Comparison of ENCODE assay signal across 28 cellular contexts in genomic region chr1:241157435-241157834, GRCh38.
"Had no signal": no experiment of that assay in that cellular context is flagged by ENCODE, and none has a peak within 500 bp of the region (broad histone marks: within the 10 kb centered on the region; RNA-seq: fewer than 3 reads in every experiment).

No MANE protein-coding gene starts in this region.

- H3K36me3 ChIP-seq: adrenal gland, ascending aorta, esophagus muscularis mucosa, left lung, right atrium auricular region, thyroid gland, upper lobe of right lung had no signal

- H3K27ac ChIP-seq: ascending aorta, esophagus muscularis mucosa, left lung, psoas muscle, right atrium auricular region, skin epidermis, thyroid gland, upper lobe of right lung had no signal

- H3K9me3 ChIP-seq: adrenal gland, ascending aorta, esophagus muscularis mucosa, psoas muscle, right atrium auricular region, thyroid gland, upper lobe of right lung had no signal

- H3K27ac Mint-ChIP-seq: activated B cell treated with CpG ODN at 0.5 μM for 24 hours; activated CD4-positive, alpha-beta T cell treated with anti-CD3 and anti-CD28 coated beads for 36 hours; activated naive CD8-positive, alpha-beta T cell; activated T-cell treated with anti-CD3 and anti-CD28 coated beads, Interleukin-2, amount 50 U/mL, for 24 hours; activated T-helper 17 cell treated with anti-CD3 and anti-CD28 coated beads, Interleukin-2, amount 50 U/mL, for 72 hours; naive thymus-derived CD4-positive, alpha-beta T cell; stimulated activated naive CD8-positive, alpha-beta T cell treated with anti-CD3 and anti-CD28 coated beads, Interleukin-15, Interleukin-2, amounts not matched to agents 100 ng/mL and 50 ng/mL, for 24 hours; T-helper 2 cell treated with Interferon-gamma antibody and Interleukin-4, amounts not matched to agents 5 μg/mL and 100 μg/mL, for 36 hours had no signal

- ATAC-seq: activated CD4-positive, alpha-beta T cell treated with anti-CD3 and anti-CD28 coated beads for 36 hours; activated T-helper 17 cell treated with anti-CD3 and anti-CD28 coated beads, Interleukin-2, amount 50 U/mL, for 72 hours; left lung; naive thymus-derived CD4-positive, alpha-beta T cell; psoas muscle; upper lobe of right lung had no signal

- H3K9me3 Mint-ChIP-seq: neural crest cell had no signal

- H3K27me3 ChIP-seq: adrenal gland, ascending aorta, esophagus muscularis mucosa, left lung, right atrium auricular region, thyroid gland, upper lobe of right lung had no signal

- H3K4me1 Mint-ChIP-seq: activated CD4-positive, alpha-beta T cell treated with anti-CD3 and anti-CD28 coated beads for 36 hours; activated T-helper 17 cell treated with anti-CD3 and anti-CD28 coated beads, Interleukin-2, amount 50 U/mL, for 72 hours; naive thymus-derived CD4-positive, alpha-beta T cell had no signal

- H3K4me3 Mint-ChIP-seq: activated B cell treated with CpG ODN at 0.5 μM for 24 hours; activated CD4-positive, alpha-beta T cell treated with anti-CD3 and anti-CD28 coated beads for 36 hours; activated naive CD8-positive, alpha-beta T cell; activated T-cell treated with anti-CD3 and anti-CD28 coated beads, Interleukin-2, amount 50 U/mL, for 24 hours; activated T-helper 17 cell treated with anti-CD3 and anti-CD28 coated beads, Interleukin-2, amount 50 U/mL, for 72 hours; naive thymus-derived CD4-positive, alpha-beta T cell; neural crest cell; stimulated activated naive CD8-positive, alpha-beta T cell treated with anti-CD3 and anti-CD28 coated beads, Interleukin-15, Interleukin-2, amounts not matched to agents 100 ng/mL and 50 ng/mL, for 24 hours; T-helper 2 cell treated with Interferon-gamma antibody and Interleukin-4, amounts not matched to agents 5 μg/mL and 100 μg/mL, for 36 hours had no signal

- H3K4me1 ChIP-seq: ascending aorta, esophagus muscularis mucosa, left lung, psoas muscle, right atrium auricular region, thyroid gland, upper lobe of right lung had no signal

- H3K36me3 Mint-ChIP-seq: activated naive CD8-positive, alpha-beta T cell; naive thymus-derived CD4-positive, alpha-beta T cell had no signal

- H3K4me3 ChIP-seq: adrenal gland, ascending aorta, esophagus muscularis mucosa, left lung, psoas muscle, right atrium auricular region, skin epidermis, thyroid gland, upper lobe of right lung had no signal

- H3K27me3 Mint-ChIP-seq: activated B cell treated with CpG ODN at 0.5 μM for 24 hours; activated CD4-positive, alpha-beta T cell treated with anti-CD3 and anti-CD28 coated beads for 36 hours; activated T-cell treated with anti-CD3 and anti-CD28 coated beads, Interleukin-2, amount 50 U/mL, for 24 hours; activated T-helper 17 cell treated with anti-CD3 and anti-CD28 coated beads, Interleukin-2, amount 50 U/mL, for 72 hours; naive thymus-derived CD4-positive, alpha-beta T cell; stimulated activated naive CD8-positive, alpha-beta T cell treated with anti-CD3 and anti-CD28 coated beads, Interleukin-15, Interleukin-2, amounts not matched to agents 100 ng/mL and 50 ng/mL, for 24 hours had no signal

- DNase-seq: activated B cell treated with CpG ODN at 0.5 μM for 24 hours; activated CD4-positive, alpha-beta T cell treated with anti-CD3 and anti-CD28 coated beads for 36 hours; activated CD4-positive, alpha-beta T cell treated with anti-CD3 and anti-CD28 coated beads, Interleukin-2, amount 50 U/mL, for 4 hours; activated CD8-positive, alpha-beta memory T cell treated with anti-CD3 and anti-CD28 coated beads for 24 hours; activated CD8-positive, alpha-beta memory T cell treated with anti-CD3 and anti-CD28 coated beads, Interleukin-2, amount 50 U/mL, for 4 hours; activated T-cell treated with anti-CD3 and anti-CD28 coated beads, Interleukin-2, amount 50 U/mL, for 24 hours; adrenal gland; central memory CD4-positive, alpha-beta T cell; effector memory CD4-positive, alpha-beta T cell; glutamatergic neuron; hippocampal formation; kidney glomerular epithelial cell; left lung; naive thymus-derived CD4-positive, alpha-beta T cell; psoas muscle; stimulated activated CD4-positive, alpha-beta T cell treated with anti-CD3 and anti-CD28 coated beads, Interleukin-1b, Interleukin-23, amount 100 ng/mL, for 48 hours; substantia nigra; thyroid gland; upper lobe of right lung had no signal
